In genomic region chr21:44700101-44701022, GRCh38 we compare ENCODE assay signal across 31 cellular contexts. TPM values are rescaled to one million over a fixed set of nuclear protein-coding genes. Genes with fewer than 3 reads are reported as not detected.
DNase-seq lines count a peak whose midpoint lies in the region; ATAC-seq, FAIRE-seq and TF ChIP-seq lines count a peak whose summit lies in the region.
"Had no signal": no experiment of that assay in that cellular context is flagged by ENCODE, and none has a peak within 500 bp of the region (broad histone marks: within the 10 kb centered on the region; RNA-seq: fewer than 3 reads in every experiment).

No MANE protein-coding gene starts in this region.

- no peak overlapping the region; the same call in 1 of the 2 replicates for H3K14ac ChIP-seq in H9 (ENCODE audit: insufficient read depth, low read length)

- H3K9me3 Mint-ChIP-seq in activated CD8-positive, alpha-beta T cell treated with anti-CD3 and anti-CD28 coated beads, Interleukin-2, amount 10 ng/mL, durations not matched to agents 7 days and 5 days (ENCODE audit: insufficient read depth): peaks cover 7% of the 10 kb centered on the region
- no peaks in the 10 kb centered on the region for H3K9me3 Mint-ChIP-seq in activated CD8-positive, alpha-beta T cell treated with anti-CD3 and anti-CD28 coated beads for 36 hours
- H3K9me3 Mint-ChIP-seq in H9: no peaks in the 10 kb centered on the region; a peak in 1 of 5 replicates
- H3K9me3 Mint-ChIP-seq: activated T-cell treated with anti-CD3 and anti-CD28 coated beads, Interleukin-2, amount 50 U/mL, for 72 hours; CD4-positive, alpha-beta T cell; central memory CD8-positive, alpha-beta T cell; dendritic cell treated with granulocyte-macrophage colony-stimulating factor and Interleukin-4, amounts not matched to agents 40 ng/mL and 50 ng/mL, for 4 days had no signal

- no peak for ATAC-seq in activated CD8-positive, alpha-beta T cell treated with anti-CD3 and anti-CD28 coated beads, Interleukin-2, amount 10 ng/mL, durations not matched to agents 7 days and 5 days
- ATAC-seq in activated CD8-positive, alpha-beta T cell treated with anti-CD3 and anti-CD28 coated beads for 36 hours: no peak
- ATAC-seq in sciatic nerve: no peak
- ATAC-seq: activated T-cell treated with anti-CD3 and anti-CD28 coated beads, Interleukin-2, amount 50 U/mL, for 72 hours; body of pancreas; HCT116; PC-3 had no signal

- H2BK20ac ChIP-seq in H9 (ENCODE audit: low read depth, low read length, poor library complexity, severe bottlenecking): no peak overlapping the region

- CTCF ChIA-PET in activated CD8-positive, alpha-beta T cell treated with anti-CD3 and anti-CD28 coated beads, Interleukin-2, amount 10 ng/mL, durations not matched to agents 7 days and 5 days (lab: Charles Lee): no interaction called here
- CTCF ChIA-PET in activated CD8-positive, alpha-beta T cell treated with anti-CD3 and anti-CD28 coated beads for 36 hours (lab: Charles Lee): no interaction called here

- H2BK12ac ChIP-seq in H9 (ENCODE audit: insufficient read length, low read depth, low read length): no peak overlapping the region

- H3K23ac ChIP-seq in H9 (ENCODE audit: insufficient read length, low read depth, low read length): no peak overlapping the region

- H4K20me1 ChIP-seq in H9 (ENCODE audit: control insufficient read depth, insufficient read depth, insufficient read length): no peaks in the 10 kb centered on the region

- no peak overlapping the region for H2BK5ac ChIP-seq in H9 (ENCODE audit: insufficient read length, low read length)

- H3K27me3 Mint-ChIP-seq in activated CD8-positive, alpha-beta T cell treated with anti-CD3 and anti-CD28 coated beads, Interleukin-2, amount 10 ng/mL, durations not matched to agents 7 days and 5 days (ENCODE audit: low read depth): peaks cover 63% of the 10 kb centered on the region
- peaks cover 59% of the 10 kb centered on the region for H3K27me3 Mint-ChIP-seq in activated CD8-positive, alpha-beta T cell treated with anti-CD3 and anti-CD28 coated beads for 36 hours
- H3K27me3 Mint-ChIP-seq in H9 (ENCODE audit: low read depth): peaks cover 16% of the 10 kb centered on the region

- H2AFZ ChIP-seq in H9 (ENCODE audit: low read length): no peak overlapping the region

- H4K8ac ChIP-seq in H9 (replicated peaks; ENCODE audit: insufficient read length, low read depth, low read length): no peak overlapping the region

- no peak overlapping the region for H3K18ac ChIP-seq in H9 (ENCODE audit: insufficient read length, low read depth, low read length)

- in situ Hi-C loops in transverse colon (cut with MboI; ENCODE audit: low pct_ligation_motif_present in 1 of 4, low pct_unique_long_range_greater_than_20kb in 1 of 4, low sequenced_read_pairs in 3 of 4): no loop called here

- H3K4me3 Mint-ChIP-seq in activated CD8-positive, alpha-beta T cell treated with anti-CD3 and anti-CD28 coated beads, Interleukin-2, amount 10 ng/mL, durations not matched to agents 7 days and 5 days: no peak overlapping the region
- H3K4me3 Mint-ChIP-seq in activated CD8-positive, alpha-beta T cell treated with anti-CD3 and anti-CD28 coated beads for 36 hours: no peak overlapping the region
- no peak overlapping the region for H3K4me3 Mint-ChIP-seq in H9
- H3K4me3 Mint-ChIP-seq: activated T-cell treated with anti-CD3 and anti-CD28 coated beads, Interleukin-2, amount 50 U/mL, for 72 hours; CD4-positive, alpha-beta T cell; central memory CD8-positive, alpha-beta T cell; dendritic cell treated with granulocyte-macrophage colony-stimulating factor and Interleukin-4, amounts not matched to agents 40 ng/mL and 50 ng/mL, for 4 days had no signal

- H3K79me1 ChIP-seq in H9 (ENCODE audit: insufficient read depth, low read depth, low read length, poor library complexity, severe bottlenecking): no peaks in the 10 kb centered on the region

- no peaks in the 10 kb centered on the region for H3K4me1 Mint-ChIP-seq in activated CD8-positive, alpha-beta T cell treated with anti-CD3 and anti-CD28 coated beads, Interleukin-2, amount 10 ng/mL, durations not matched to agents 7 days and 5 days (ENCODE audit: low read depth)
- H3K4me1 Mint-ChIP-seq in activated CD8-positive, alpha-beta T cell treated with anti-CD3 and anti-CD28 coated beads for 36 hours (ENCODE audit: low read depth): peaks cover 2% of the 10 kb centered on the region
- H3K4me1 Mint-ChIP-seq in H9: peaks cover 80 to 87% of the 10 kb centered on the region in 2 experiments

- H3K9me3 ChIP-seq in esophagus muscularis mucosa: no peaks in the 10 kb centered on the region
- no peaks in the 10 kb centered on the region for H3K9me3 ChIP-seq in H9 (ENCODE audit: control insufficient read depth, low read depth, low read length)
- no peaks in the 10 kb centered on the region for H3K9me3 ChIP-seq in transverse colon
- H3K9me3 ChIP-seq: adrenal gland, body of pancreas, neutrophil, prostate gland, tibial nerve had no signal

- H3K27ac ChIP-seq in esophagus muscularis mucosa (replicated peaks in 1 of 4) (no peak overlapping the region), H9 (ENCODE audit: insufficient read length, low read depth, low read length) (no peak overlapping the region), transverse colon (no peak overlapping the region)
- H3K27ac ChIP-seq: adrenal gland, body of pancreas, neutrophil, prostate gland, tibial nerve had no signal

- H3K4me1 ChIP-seq in esophagus muscularis mucosa: no peaks in the 10 kb centered on the region
- H3K4me1 ChIP-seq in H9 (ENCODE audit: insufficient read depth, low read length): peaks cover 13% of the 10 kb centered on the region; the same call in 1 of the 2 replicates
- H3K4me1 ChIP-seq in transverse colon: no peaks in the 10 kb centered on the region
- H3K4me1 ChIP-seq: adrenal gland, body of pancreas, prostate gland, tibial nerve had no signal

- peaks cover 5% of the 10 kb centered on the region for H3K36me3 Mint-ChIP-seq in activated CD8-positive, alpha-beta T cell treated with anti-CD3 and anti-CD28 coated beads, Interleukin-2, amount 10 ng/mL, durations not matched to agents 7 days and 5 days (ENCODE audit: low read depth)
- H3K36me3 Mint-ChIP-seq in activated CD8-positive, alpha-beta T cell treated with anti-CD3 and anti-CD28 coated beads for 36 hours (ENCODE audit: low read depth): no peaks in the 10 kb centered on the region
- H3K36me3 Mint-ChIP-seq in H9 (ENCODE audit: insufficient read depth in 1 of 3, low read depth in 3 of 3): no peaks in the 10 kb centered on the region; a peak in 1 of 7 replicates

- FAIRE-seq in GM12892 (lab: Jason Lieb, UNC): no peak
- FAIRE-seq: A204.1 had no signal

- H3K27ac Mint-ChIP-seq in activated CD8-positive, alpha-beta T cell treated with anti-CD3 and anti-CD28 coated beads, Interleukin-2, amount 10 ng/mL, durations not matched to agents 7 days and 5 days: no peak overlapping the region
- no peak overlapping the region for H3K27ac Mint-ChIP-seq in activated CD8-positive, alpha-beta T cell treated with anti-CD3 and anti-CD28 coated beads for 36 hours
- H3K27ac Mint-ChIP-seq in H9: no peak overlapping the region; a peak in 1 of 7 replicates
- H3K27ac Mint-ChIP-seq: activated T-cell treated with anti-CD3 and anti-CD28 coated beads, Interleukin-2, amount 50 U/mL, for 72 hours; CD4-positive, alpha-beta T cell; dendritic cell treated with granulocyte-macrophage colony-stimulating factor and Interleukin-4, amounts not matched to agents 40 ng/mL and 50 ng/mL, for 4 days had no signal

- H3K56ac ChIP-seq in H9 (ENCODE audit: insufficient read length, low read depth, low read length): no peak overlapping the region

- H3K4ac ChIP-seq in H9 (ENCODE audit: low read depth, low read length): no peak overlapping the region

- no peak overlapping the region for H3K4me2 ChIP-seq in H9 (ENCODE audit: insufficient read depth, insufficient read length, low read length)

- no peak overlapping the region for H4K5ac ChIP-seq in H9 (ENCODE audit: insufficient read length, low read depth, low read length)

- no peak for TF ChIP-seq CTCF in activated CD8-positive, alpha-beta T cell treated with anti-CD3 and anti-CD28 coated beads for 36 hours (IDR thresholded peaks at IDR 0.05)
- no peak for TF ChIP-seq CTCF in esophagus muscularis mucosa (IDR thresholded peaks at IDR 0.05)
- no peak for TF ChIP-seq CTCF in H9 (conservative IDR thresholded peaks at IDR 0.05)
- TF ChIP-seq CTCF in transverse colon (IDR thresholded peaks at IDR 0.05): no peak

- TF ChIP-seq POLR2A in esophagus muscularis mucosa (IDR thresholded peaks at IDR 0.05; ENCODE audit: low read depth): no peak
- TF ChIP-seq POLR2A in GM12892 (IDR thresholded peaks at IDR 0.05; ENCODE audit: low read depth, low read length): no peak
- TF ChIP-seq POLR2A in transverse colon (IDR thresholded peaks at IDR 0.05): no peak

- H2AK5ac ChIP-seq in H9 (ENCODE audit: insufficient read length, low read length): no peak overlapping the region

- H3T11ph ChIP-seq in H9 (ENCODE audit: low read length): no peak overlapping the region

- POLR2A ChIA-PET in activated CD8-positive, alpha-beta T cell treated with anti-CD3 and anti-CD28 coated beads, Interleukin-2, amount 10 ng/mL, durations not matched to agents 7 days and 5 days (lab: Charles Lee): no interaction called here
- POLR2A ChIA-PET in activated CD8-positive, alpha-beta T cell treated with anti-CD3 and anti-CD28 coated beads for 36 hours (lab: Charles Lee): no interaction called here

- H4K91ac ChIP-seq in H9 (ENCODE audit: insufficient read length, low read depth, low read length): no peak overlapping the region

- H2BK120ac ChIP-seq in H9 (ENCODE audit: low read depth, low read length, poor library complexity, severe bottlenecking): no peak overlapping the region

- TF ChIP-seq EP300 in esophagus muscularis mucosa (IDR thresholded peaks at IDR 0.05) (no peak), transverse colon (IDR thresholded peaks at IDR 0.05; ENCODE audit: low read depth) (no peak)

- peak; percentile 6 for DNase-seq in activated CD8-positive, alpha-beta T cell treated with anti-CD3 and anti-CD28 coated beads, Interleukin-2, amount 10 ng/mL, durations not matched to agents 7 days and 5 days
- DNase-seq in activated CD8-positive, alpha-beta T cell treated with anti-CD3 and anti-CD28 coated beads for 36 hours: no peak
- peak; percentile 22 for DNase-seq in H7
- DNase-seq in esophagus muscularis mucosa (ENCODE audit: extremely low spot score): peak; percentile 86
- peak; percentile 13 for DNase-seq in sciatic nerve (ENCODE audit: low spot score)
- no peak for DNase-seq in GM12892 (ENCODE audit: insufficient read length)
- DNase-seq in H9: no peak
- DNase-seq in transverse colon: no peak
- DNase-seq: activated CD4-positive, alpha-beta T cell treated with anti-CD3 and anti-CD28 coated beads for 48 hours; activated naive CD4-positive, alpha-beta T cell treated with Interleukin-2 at 50 U/mL for 16 hours; activated T-cell treated with anti-CD3 and anti-CD28 coated beads, Interleukin-2, amount 50 U/mL, for 72 hours; body of pancreas; CD4-positive, alpha-beta T cell; foreskin fibroblast; Kasumi-1; NCI-H1417 treated with DMSO at 0.1 percent for 48 hours; NCI-H2081; NCI-H2227 treated with DMSO at 0.1 percent for 48 hours; NCI-H526 treated with DMSO at 0.1 percent for 48 hours; PC-3; stimulated activated CD4-positive, alpha-beta T cell treated with anti-CD3 and anti-CD28 coated beads, Interleukin-4, amount 100 ng/mL, for 24 hours; T-helper 2 cell had no signal

- H3K36me3 ChIP-seq in H7 (replicated peaks; ENCODE audit: control insufficient read depth, insufficient read depth, low read length) (no peaks in the 10 kb centered on the region), esophagus muscularis mucosa (no peaks in the 10 kb centered on the region), transverse colon (no peaks in the 10 kb centered on the region)
- H3K36me3 ChIP-seq: adrenal gland, neutrophil, prostate gland, tibial nerve had no signal

- H3K4me3 ChIP-seq in H7 (ENCODE audit: insufficient read depth, low read depth, low read length) (no peak overlapping the region), esophagus muscularis mucosa (no peak overlapping the region), transverse colon (no peak overlapping the region)
- H3K4me3 ChIP-seq: adrenal gland, body of pancreas, prostate gland, tibial nerve had no signal

- H3K27me3 ChIP-seq in H7 (ENCODE audit: control insufficient read depth, insufficient read depth, low read length): peaks cover 22% of the 10 kb centered on the region; the same call in 1 of the 2 replicates
- H3K27me3 ChIP-seq in esophagus muscularis mucosa: peaks cover 0 to 96% (median 12%) of the 10 kb centered on the region in 4 donors
- no peaks in the 10 kb centered on the region; the same call in 1 of the 2 replicates for H3K27me3 ChIP-seq in H9 (ENCODE audit: insufficient read depth, low read length)
- H3K27me3 ChIP-seq in transverse colon: peaks cover 85% of the 10 kb centered on the region

- intact Hi-C loops in activated CD8-positive, alpha-beta T cell treated with anti-CD3 and anti-CD28 coated beads for 36 hours (cut with micrococcal nuclease): no loop called here
- intact Hi-C loops in esophagus muscularis mucosa (cut with DNase I) (no loop called here), sciatic nerve (cut with DNase I) (no loop called here), transverse colon (cut with DNase I; ENCODE audit: low total_unique reads) (no loop called here)

- H3K23me2 ChIP-seq in H9 (ENCODE audit: insufficient read length, low read depth, low read length, poor library complexity, severe bottlenecking): no peaks in the 10 kb centered on the region

- WGBS in esophagus muscularis mucosa: 59% methylated on average over 19 of the region's 21 CpGs
- WGBS in H9 (ENCODE audit: extremely low coverage, insufficient read length, low lambda C conversion rate): no CpG with 5 or more reads among the region's 21 CpGs
- 30 to 52% methylated on average over 2 to 21 of the region's 21 CpGs for WGBS in transverse colon (ENCODE audit: low coverage in 1 of 2), 2 donors

- H2BK15ac ChIP-seq in H9 (ENCODE audit: low read depth, low read length): no peak overlapping the region

- no peaks in the 10 kb centered on the region for H3K79me2 ChIP-seq in H9 (ENCODE audit: insufficient read depth, low read length)

- no peak overlapping the region for H3K9ac ChIP-seq in H9 (ENCODE audit: extremely low read depth, insufficient read length, low read length)

RNA-seq across cellular contexts. Expression of gene KRTAP10-12, which starts 3.4 kb away (rescaled TPM):
- total RNA-seq in activated CD8-positive, alpha-beta T cell treated with anti-CD3 and anti-CD28 coated beads, Interleukin-2, amount 10 ng/mL, durations not matched to agents 7 days and 5 days: not detected
- total RNA-seq in activated CD8-positive, alpha-beta T cell treated with anti-CD3 and anti-CD28 coated beads for 36 hours: not detected
- not detected in 2 replicates for total RNA-seq in H7 (2014; rRNA removed; shearing (Covaris generic))
- not detected for total RNA-seq in esophagus muscularis mucosa
- total RNA-seq in sciatic nerve: not detected
- not detected for polyA plus RNA-seq in GM12892 (2012; ENCODE audit: missing spikeins)
- not detected in 2 replicates for total RNA-seq in H9 (2021)
- not detected for total RNA-seq in transverse colon
- total RNA-seq: activated T-cell treated with anti-CD3 and anti-CD28 coated beads, Interleukin-2, amount 50 U/mL, for 72 hours; adrenal gland; body of pancreas; CD4-positive, alpha-beta T cell; PC-3; prostate gland; tibial nerve had no signal
- polyA plus RNA-seq: adrenal gland, esophagus had no signal

RNA-seq across cellular contexts. Expression of gene TSPEAR, which starts 11.0 kb away (rescaled TPM):
- not detected for total RNA-seq in activated CD8-positive, alpha-beta T cell treated with anti-CD3 and anti-CD28 coated beads, Interleukin-2, amount 10 ng/mL, durations not matched to agents 7 days and 5 days
- not detected for total RNA-seq in activated CD8-positive, alpha-beta T cell treated with anti-CD3 and anti-CD28 coated beads for 36 hours
- total RNA-seq in H7 (2014; rRNA removed; shearing (Covaris generic)): 1.0 and 1.8 TPM in 2 replicates
- under 1 TPM in 2 of 4 donors, not detected in 2; under 0.01 to 0.23 TPM for total RNA-seq in esophagus muscularis mucosa
- total RNA-seq in sciatic nerve: not detected
- not detected for polyA plus RNA-seq in GM12892 (2012; ENCODE audit: missing spikeins)
- 1.2 and 1.3 TPM in 2 replicates for total RNA-seq in H9 (2021)
- not detected for total RNA-seq in transverse colon
- total RNA-seq: activated T-cell treated with anti-CD3 and anti-CD28 coated beads, Interleukin-2, amount 50 U/mL, for 72 hours; adrenal gland; CD4-positive, alpha-beta T cell; tibial nerve had no signal
- polyA plus RNA-seq: adrenal gland had no signal

RNA-seq across cellular contexts. Expression of gene KRTAP12-1, which starts 18.4 kb away (rescaled TPM):
- total RNA-seq in activated CD8-positive, alpha-beta T cell treated with anti-CD3 and anti-CD28 coated beads, Interleukin-2, amount 10 ng/mL, durations not matched to agents 7 days and 5 days: not detected
- total RNA-seq in activated CD8-positive, alpha-beta T cell treated with anti-CD3 and anti-CD28 coated beads for 36 hours: not detected
- total RNA-seq in H7 (2014; rRNA removed; shearing (Covaris generic)): 0.17 TPM in 1 of 2 replicates, not detected in the other
- not detected for total RNA-seq in esophagus muscularis mucosa
- not detected for total RNA-seq in sciatic nerve
- not detected for polyA plus RNA-seq in GM12892 (2012; ENCODE audit: missing spikeins)
- total RNA-seq in H9 (2021): not detected in 2 replicates
- total RNA-seq in transverse colon: not detected
- total RNA-seq: activated T-cell treated with anti-CD3 and anti-CD28 coated beads, Interleukin-2, amount 50 U/mL, for 72 hours; adrenal gland; body of pancreas; CD4-positive, alpha-beta T cell; prostate gland; tibial nerve had no signal
- polyA plus RNA-seq: adrenal gland, esophagus had no signal

RNA-seq across cellular contexts. Expression of gene KRTAP12-2, which starts 33.6 kb away (rescaled TPM):
- total RNA-seq in activated CD8-positive, alpha-beta T cell treated with anti-CD3 and anti-CD28 coated beads, Interleukin-2, amount 10 ng/mL, durations not matched to agents 7 days and 5 days: not detected
- not detected for total RNA-seq in activated CD8-positive, alpha-beta T cell treated with anti-CD3 and anti-CD28 coated beads for 36 hours
- total RNA-seq in H7 (2014; rRNA removed; shearing (Covaris generic)): not detected in 2 replicates
- total RNA-seq in esophagus muscularis mucosa (not detected), sciatic nerve (not detected), H9 (2021) (not detected in 2 replicates), transverse colon (not detected)
- not detected for polyA plus RNA-seq in GM12892 (2012; ENCODE audit: missing spikeins)
- total RNA-seq: activated T-cell treated with anti-CD3 and anti-CD28 coated beads, Interleukin-2, amount 50 U/mL, for 72 hours; adrenal gland; body of pancreas; CD4-positive, alpha-beta T cell; PC-3; prostate gland; tibial nerve had no signal
- polyA plus RNA-seq: adrenal gland, esophagus had no signal

RNA-seq across cellular contexts. Expression of gene KRTAP12-3, which starts 42.6 kb away (rescaled TPM):
- not detected for total RNA-seq in activated CD8-positive, alpha-beta T cell treated with anti-CD3 and anti-CD28 coated beads, Interleukin-2, amount 10 ng/mL, durations not matched to agents 7 days and 5 days
- not detected for total RNA-seq in activated CD8-positive, alpha-beta T cell treated with anti-CD3 and anti-CD28 coated beads for 36 hours
- not detected in 2 replicates for total RNA-seq in H7 (2014; rRNA removed; shearing (Covaris generic))
- total RNA-seq in esophagus muscularis mucosa: not detected
- total RNA-seq in sciatic nerve: not detected
- polyA plus RNA-seq in GM12892 (2012; ENCODE audit: missing spikeins): not detected
- not detected in 2 replicates for total RNA-seq in H9 (2021)
- total RNA-seq in transverse colon: not detected
- total RNA-seq: activated T-cell treated with anti-CD3 and anti-CD28 coated beads, Interleukin-2, amount 50 U/mL, for 72 hours; adrenal gland; body of pancreas; CD4-positive, alpha-beta T cell; PC-3; prostate gland; tibial nerve had no signal
- polyA plus RNA-seq: adrenal gland, esophagus had no signal

Comparison
In these comparisons a context has a peak if more than half of its experiments do, and no peak if none do; other contexts are left out.
1. DNase-seq: peak in activated CD8-positive, alpha-beta T cell treated with anti-CD3 and anti-CD28 coated beads, Interleukin-2, amount 10 ng/mL, durations not matched to agents 7 days and 5 days (single experiment), H7 (single experiment), esophagus muscularis mucosa (single experiment) and sciatic nerve (single experiment); none in activated CD8-positive, alpha-beta T cell treated with anti-CD3 and anti-CD28 coated beads for 36 hours (single experiment), GM12892 (single experiment), H9 (single experiment) and transverse colon (single experiment).